16 cellular contexts compared by ENCODE assay signal in genomic region chr2:69600425-69600824, GRCh38. TPM values are rescaled to one million over a fixed set of nuclear protein-coding genes. Genes with fewer than 3 reads are reported as not detected.
A peak's percentile ranks its signal among the peaks of the same experiment; 100 is the strongest.
DNase-seq lines count a peak whose midpoint lies in the region; ATAC-seq, FAIRE-seq and TF ChIP-seq lines count a peak whose summit lies in the region.
"Had no signal": no experiment of that assay in that cellular context is flagged by ENCODE, and none has a peak within 500 bp of the region (broad histone marks: within the 10 kb centered on the region; RNA-seq: fewer than 3 reads in every experiment).

No MANE protein-coding gene starts in this region.

- H3K4me1 Mint-ChIP-seq in CD8-positive, alpha-beta memory T cell, result peaks cover 82 to 96% (median 96%) of the 10 kb centered on the region in 3 donors
- peaks cover 68% of the 10 kb centered on the region for H3K4me1 Mint-ChIP-seq in activated T-helper 1 cell treated with anti-CD3 and anti-CD28 coated beads, Interleukin-12 subunit alpha, Interleukin-12 subunit beta, Interleukin-2, Interleukin-4 antibody, amounts not matched to agents 30 ng/mL and 10 ng/mL and 1 ng/mL, durations not matched to agents 14 hours and 24 hours and 36 hours (ENCODE audit: low read depth)
- H3K4me1 Mint-ChIP-seq in naive thymus-derived CD4-positive, alpha-beta T cell, result peaks cover 67 to 97% (median 89%) of the 10 kb centered on the region in 7 donors

- intact Hi-C loops in activated T-helper 1 cell treated with anti-CD3 and anti-CD28 coated beads, Interleukin-12 subunit alpha, Interleukin-12 subunit beta, Interleukin-2, Interleukin-4 antibody, amounts not matched to agents 30 ng/mL and 10 ng/mL and 1 ng/mL, durations not matched to agents 14 hours and 24 hours and 36 hours (cut with micrococcal nuclease), result loop anchor here (1.0 kb wide), 5 partner anchors 8 to 114 kb away; no protein-coding TSS in a partner anchor
- intact Hi-C loops in naive thymus-derived CD4-positive, alpha-beta T cell (cut with micrococcal nuclease), result loop anchor here (2.0 to 5.0 kb wide), 3 partner anchors 18 to 44 kb away; no protein-coding TSS in a partner anchor
- intact Hi-C loops in A673 (cut with micrococcal nuclease; ENCODE audit: unreplicated experiment), result no loop called here

- DNase-seq in SK-N-SH (no peak), GM12891 (ENCODE audit: insufficient read length, low spot score) (no peak), A673 (ENCODE audit: low spot score) (no peak)
- DNase-seq in CD8-positive, alpha-beta memory T cell, result no peak
- peak; percentile 19 for DNase-seq in activated T-helper 1 cell treated with anti-CD3 and anti-CD28 coated beads, Interleukin-12 subunit alpha, Interleukin-12 subunit beta, Interleukin-2, Interleukin-4 antibody, amounts not matched to agents 30 ng/mL and 10 ng/mL and 1 ng/mL, durations not matched to agents 14 hours and 24 hours and 36 hours (ENCODE audit: low spot score)
- DNase-seq in naive thymus-derived CD4-positive, alpha-beta T cell, result peak in 6 of 9 donors; percentile 22 to 48 (median 32)
- DNase-seq: aorta; NCI-H526; SIG-M5; stimulated activated CD4-positive, alpha-beta T cell treated with anti-CD3 and anti-CD28 coated beads, Interleukin-12 subunit alpha, Interleukin-12 subunit beta, amount 100 ng/mL, for 4 hours; T-helper 9 cell; thyroid gland had no signal

- peak overlapping the region in 7 of 8 donors; percentile 24 to 85 (median 54) for H3K27ac Mint-ChIP-seq in CD8-positive, alpha-beta memory T cell
- H3K27ac Mint-ChIP-seq in activated T-helper 1 cell treated with anti-CD3 and anti-CD28 coated beads, Interleukin-12 subunit alpha, Interleukin-12 subunit beta, Interleukin-2, Interleukin-4 antibody, amounts not matched to agents 30 ng/mL and 10 ng/mL and 1 ng/mL, durations not matched to agents 14 hours and 24 hours and 36 hours, result peak overlapping the region; percentile 82
- peak overlapping the region; percentile 9 to 93 (median 63) for H3K27ac Mint-ChIP-seq in naive thymus-derived CD4-positive, alpha-beta T cell

- WGBS in SK-N-SH (ENCODE audit: low lambda C conversion rate), result 96% methylated on average over 4 of the region's 4 CpGs

- no peaks in the 10 kb centered on the region for H3K9me3 Mint-ChIP-seq in CD8-positive, alpha-beta memory T cell
- H3K9me3 Mint-ChIP-seq in activated T-helper 1 cell treated with anti-CD3 and anti-CD28 coated beads, Interleukin-12 subunit alpha, Interleukin-12 subunit beta, Interleukin-2, Interleukin-4 antibody, amounts not matched to agents 30 ng/mL and 10 ng/mL and 1 ng/mL, durations not matched to agents 14 hours and 24 hours and 36 hours, result no peaks in the 10 kb centered on the region
- H3K9me3 Mint-ChIP-seq in naive thymus-derived CD4-positive, alpha-beta T cell, result peaks cover 0 to 2% (median 0%) of the 10 kb centered on the region in 11 donors

- no peak for TF ChIP-seq POLR2A in GM12891 (IDR thresholded peaks at IDR 0.05; ENCODE audit: low read depth, low read length)

- H3K36me3 ChIP-seq in SK-N-SH (replicated peaks in 1 of 2; ENCODE audit: control insufficient read depth in 1 of 2, insufficient read depth in 2 of 2, low read length in 1 of 2) (peaks cover 7% of the 10 kb centered on the region in 2 experiments), A673 (ENCODE audit: insufficient read depth, low read length, poor library complexity, severe bottlenecking) (no peaks in the 10 kb centered on the region)
- no peaks in the 10 kb centered on the region for H3K36me3 ChIP-seq in CD8-positive, alpha-beta memory T cell (ENCODE audit: insufficient read depth, low read length)
- peaks cover 0 to 4% (median 0%) of the 10 kb centered on the region in 3 experiments for H3K36me3 ChIP-seq in naive thymus-derived CD4-positive, alpha-beta T cell (ENCODE audit: control insufficient read depth in 2 of 3, insufficient read depth in 3 of 3, low read length in 3 of 3)
- H3K36me3 ChIP-seq: thyroid gland had no signal

- no TSS peak for BruUV-seq in A673 (replicated peaks; lab: Mats Ljungman, UMichigan)

- H3K36me3 Mint-ChIP-seq in CD8-positive, alpha-beta memory T cell, result peaks cover 0 to 46% (median 5%) of the 10 kb centered on the region in 3 donors
- H3K36me3 Mint-ChIP-seq in activated T-helper 1 cell treated with anti-CD3 and anti-CD28 coated beads, Interleukin-12 subunit alpha, Interleukin-12 subunit beta, Interleukin-2, Interleukin-4 antibody, amounts not matched to agents 30 ng/mL and 10 ng/mL and 1 ng/mL, durations not matched to agents 14 hours and 24 hours and 36 hours (ENCODE audit: low read depth), result peaks cover 30% of the 10 kb centered on the region
- peaks cover 7 to 36% (median 10%) of the 10 kb centered on the region in 5 donors for H3K36me3 Mint-ChIP-seq in naive thymus-derived CD4-positive, alpha-beta T cell

- TF ChIP-seq CTCF in SK-N-SH (IDR thresholded peaks at IDR 0.05) (no peak), A673 (conservative IDR thresholded peaks at IDR 0.05; ENCODE audit: low read depth, low read length) (no peak)

- no peak overlapping the region for H3K9ac ChIP-seq in SK-N-SH

- H3K27ac ChIP-seq in SK-N-SH (ENCODE audit: low read depth in 2 of 2, low read length in 1 of 2) (peak overlapping the region in 1 of 2 experiments; percentile 47; a peak in 1 of 4 replicates), A673 (ENCODE audit: low read depth, low read length, poor library complexity, severe bottlenecking) (no peak overlapping the region)
- H3K27ac ChIP-seq in CD8-positive, alpha-beta memory T cell (ENCODE audit: low read depth, low read length), result no peak overlapping the region
- peak overlapping the region; percentile 47 for H3K27ac ChIP-seq in naive thymus-derived CD4-positive, alpha-beta T cell (ENCODE audit: low read depth, low read length)
- H3K27ac ChIP-seq: 22Rv1 had no signal

- H3K79me2 ChIP-seq in SK-N-SH (ENCODE audit: insufficient read depth), result peaks cover 91% of the 10 kb centered on the region

- H3K4me3 ChIP-seq in SK-N-SH (ENCODE audit: low read depth in 2 of 2, low read length in 1 of 2) (no peak overlapping the region), A673 (ENCODE audit: low read depth, low read length, poor library complexity, severe bottlenecking) (no peak overlapping the region)
- H3K4me3 ChIP-seq in CD8-positive, alpha-beta memory T cell (ENCODE audit: low read length), result no peak overlapping the region
- no peak overlapping the region for H3K4me3 ChIP-seq in naive thymus-derived CD4-positive, alpha-beta T cell (ENCODE audit: low read length)
- H3K4me3 ChIP-seq: thyroid gland had no signal

- H3K9me3 ChIP-seq in SK-N-SH (no peaks in the 10 kb centered on the region), A673 (ENCODE audit: low read depth, low read length, poor library complexity, severe bottlenecking) (no peaks in the 10 kb centered on the region)
- H3K9me3 ChIP-seq in CD8-positive, alpha-beta memory T cell (ENCODE audit: low read length), result no peaks in the 10 kb centered on the region
- no peaks in the 10 kb centered on the region for H3K9me3 ChIP-seq in naive thymus-derived CD4-positive, alpha-beta T cell (ENCODE audit: control insufficient read depth in 2 of 3, low read length in 3 of 3)
- H3K9me3 ChIP-seq: thyroid gland had no signal

- no peaks in the 10 kb centered on the region for H3K9me2 ChIP-seq in SK-N-SH

- CTCF ChIA-PET in SK-N-SH (lab: Yijun Ruan, JAX) (no interaction called here), A673 (lab: Charles Lee) (no interaction called here)
- CTCF ChIA-PET in CD8-positive, alpha-beta memory T cell (lab: Charles Lee), result no interaction called here
- CTCF ChIA-PET in naive thymus-derived CD4-positive, alpha-beta T cell (lab: Charles Lee), result interaction anchor here (1.1 to 1.6 kb wide), 2 partner anchors 14 to 44 kb away, joined by 3 read pairs; no protein-coding TSS in a partner anchor

- TF ChIP-seq RAD21 in SK-N-SH (IDR thresholded peaks at IDR 0.05; ENCODE audit: low read length), result no peak

- TF ChIP-seq EP300 in SK-N-SH (IDR thresholded peaks at IDR 0.05; ENCODE audit: borderline replicate concordance in 1 of 2, low read depth in 1 of 2, low read length in 1 of 2), result no peak

- peaks cover 16% of the 10 kb centered on the region for H3F3A ChIP-seq in SK-N-SH (replicated peaks; ENCODE audit: insufficient read depth)

- H3K4me2 ChIP-seq in SK-N-SH, result peak overlapping the region; percentile 34; the same call in 1 of the 2 replicates

- no peaks in the 10 kb centered on the region for H3K27me3 ChIP-seq in SK-N-SH (ENCODE audit: insufficient read depth)
- H3K27me3 ChIP-seq in CD8-positive, alpha-beta memory T cell (ENCODE audit: insufficient read depth, low read length, poor library complexity, severe bottlenecking), result no peaks in the 10 kb centered on the region
- no peaks in the 10 kb centered on the region for H3K27me3 ChIP-seq in naive thymus-derived CD4-positive, alpha-beta T cell (ENCODE audit: control insufficient read depth in 2 of 2, insufficient read depth in 2 of 2, low read length in 2 of 2)
- H3K27me3 ChIP-seq in A673 (replicated peaks; ENCODE audit: insufficient read depth, low read depth, low read length, poor library complexity), result no peaks in the 10 kb centered on the region
- H3K27me3 ChIP-seq: thyroid gland had no signal

- no peak for ATAC-seq in SK-N-SH treated with all-trans-retinoic acid at 6 μM for 48 hours
- peak; percentile 25 for ATAC-seq in naive thymus-derived CD4-positive, alpha-beta T cell
- no peak for ATAC-seq in HG03175 (IDR thresholded peaks at IDR 0.05; ENCODE audit: unreplicated experiment)

- no peaks in the 10 kb centered on the region for H3K27me3 Mint-ChIP-seq in CD8-positive, alpha-beta memory T cell
- H3K27me3 Mint-ChIP-seq in activated T-helper 1 cell treated with anti-CD3 and anti-CD28 coated beads, Interleukin-12 subunit alpha, Interleukin-12 subunit beta, Interleukin-2, Interleukin-4 antibody, amounts not matched to agents 30 ng/mL and 10 ng/mL and 1 ng/mL, durations not matched to agents 14 hours and 24 hours and 36 hours (ENCODE audit: insufficient read depth), result no peaks in the 10 kb centered on the region
- no peaks in the 10 kb centered on the region for H3K27me3 Mint-ChIP-seq in naive thymus-derived CD4-positive, alpha-beta T cell

- H4K20me1 ChIP-seq in SK-N-SH (ENCODE audit: insufficient read depth), result peaks cover 53% of the 10 kb centered on the region

- H2AFZ ChIP-seq in SK-N-SH (ENCODE audit: low read depth), result no peak overlapping the region

- H3K4me3 Mint-ChIP-seq in CD8-positive, alpha-beta memory T cell, result peak overlapping the region in 4 of 7 donors; percentile 6 to 57 (median 20)
- H3K4me3 Mint-ChIP-seq in activated T-helper 1 cell treated with anti-CD3 and anti-CD28 coated beads, Interleukin-12 subunit alpha, Interleukin-12 subunit beta, Interleukin-2, Interleukin-4 antibody, amounts not matched to agents 30 ng/mL and 10 ng/mL and 1 ng/mL, durations not matched to agents 14 hours and 24 hours and 36 hours, result peak overlapping the region; percentile 41
- H3K4me3 Mint-ChIP-seq in naive thymus-derived CD4-positive, alpha-beta T cell, result peak overlapping the region; percentile 2 to 73 (median 45)

- no peak for FAIRE-seq in GM12891 (lab: Jason Lieb, UNC)
- FAIRE-seq: endometrium had no signal

- POLR2A ChIA-PET in SK-N-SH (lab: Yijun Ruan, JAX), result no interaction called here
- POLR2A ChIA-PET in CD8-positive, alpha-beta memory T cell (lab: Charles Lee), result interaction anchor here (0.9 kb wide), 1 partner anchor 23 kb away, joined by 3 read pairs; no protein-coding TSS in a partner anchor
- POLR2A ChIA-PET in naive thymus-derived CD4-positive, alpha-beta T cell (lab: Charles Lee), result interaction anchor here (3.0 kb wide), 1 partner anchor 44 kb away, joined by 21 read pairs; the partner anchor contains the start of gene AAK1
- POLR2A ChIA-PET in A673 (lab: Charles Lee; ENCODE audit: low non-redundant PET), result no interaction called here

- peaks cover 7 to 15% of the 10 kb centered on the region in 2 experiments for H3K4me1 ChIP-seq in SK-N-SH (ENCODE audit: control insufficient read depth in 1 of 2, insufficient read depth in 2 of 2, low read depth in 1 of 2, low read length in 1 of 2)
- peaks cover 92% of the 10 kb centered on the region for H3K4me1 ChIP-seq in CD8-positive, alpha-beta memory T cell (ENCODE audit: insufficient read depth, low read length)
- H3K4me1 ChIP-seq in naive thymus-derived CD4-positive, alpha-beta T cell (ENCODE audit: control insufficient read depth in 2 of 2, insufficient read depth in 2 of 2, low read length in 2 of 2), result peaks cover 47 to 66% of the 10 kb centered on the region in 2 donors
- no peaks in the 10 kb centered on the region for H3K4me1 ChIP-seq in A673 (ENCODE audit: insufficient read depth, low read length, poor library complexity, severe bottlenecking)

RNA-seq across cellular contexts. Expression of gene AAK1, which starts 43.1 kb away (rescaled TPM):
- polyA plus RNA-seq in SK-N-SH (2012; rRNA removed), result 13.4 and 13.5 TPM in 2 replicates
- 14.5 and 16.4 TPM in 2 replicates for polyA plus RNA-seq in SK-N-SH (2012; cell fraction: cytosol; rRNA removed)
- 20.7 and 26.4 TPM in 2 replicates for polyA plus RNA-seq in SK-N-SH (2012; cell fraction: nucleus; rRNA removed)
- 10 to 100 TPM; 71.7 to 74.0 TPM for total RNA-seq in CD8-positive, alpha-beta memory T cell
- 114 TPM for polyA plus RNA-seq in CD8-positive, alpha-beta memory T cell
- total RNA-seq in activated T-helper 1 cell treated with anti-CD3 and anti-CD28 coated beads, Interleukin-12 subunit alpha, Interleukin-12 subunit beta, Interleukin-2, Interleukin-4 antibody, amounts not matched to agents 30 ng/mL and 10 ng/mL and 1 ng/mL, durations not matched to agents 14 hours and 24 hours and 36 hours, result 89.2 and 94.0 TPM in 2 replicates
- total RNA-seq in naive thymus-derived CD4-positive, alpha-beta T cell, result 100 to 1,000 TPM; 114 to 253 (median 218) TPM
- polyA plus RNA-seq in naive thymus-derived CD4-positive, alpha-beta T cell, result 10 to 100 TPM; 71.5 to 84.6 TPM
- polyA plus RNA-seq in GM12891 (2012; ENCODE audit: low read depth, missing spikeins), result 7.9 TPM
- total RNA-seq in A673 (2021), result 40.1 and 40.5 TPM in 2 replicates

Comparison
In these comparisons a context has a peak if more than half of its experiments do, and no peak if none do; other contexts are left out.
1. DNase-seq: peak in activated T-helper 1 cell treated with anti-CD3 and anti-CD28 coated beads, Interleukin-12 subunit alpha, Interleukin-12 subunit beta, Interleukin-2, Interleukin-4 antibody, amounts not matched to agents 30 ng/mL and 10 ng/mL and 1 ng/mL, durations not matched to agents 14 hours and 24 hours and 36 hours (single experiment) and naive thymus-derived CD4-positive, alpha-beta T cell (6 of 9); none in SK-N-SH (single experiment), CD8-positive, alpha-beta memory T cell (0 of 5), GM12891 (single experiment) and A673 (single experiment).
2. POLR2A ChIA-PET loops: an anchor here in CD8-positive, alpha-beta memory T cell (0.9 kb wide) and naive thymus-derived CD4-positive, alpha-beta T cell (3.0 kb wide); none called in SK-N-SH and A673.
3. Peak in every context shown above with its lines, with median percentiles within 50 percentile points of each other: H3K27ac Mint-ChIP-seq and H3K4me3 Mint-ChIP-seq.